ENCODE assay signal across 24 cellular contexts in genomic region chr11:59676205-59676604, GRCh38. TPM values are rescaled to one million over a fixed set of nuclear protein-coding genes. Genes with fewer than 3 reads are reported as not detected.
A peak's percentile ranks its signal among the peaks of the same experiment; 100 is the strongest.
DNase-seq lines count a peak whose midpoint lies in the region; FAIRE-seq and TF ChIP-seq lines count a peak whose summit lies in the region.
"Had no signal": no experiment of that assay in that cellular context is flagged by ENCODE, and none has a peak within 500 bp of the region (broad histone marks: within the 10 kb centered on the region; RNA-seq: fewer than 3 reads in every experiment).

No MANE protein-coding gene starts in this region.

- no peak for TF ChIP-seq EP300 in SK-N-SH (IDR thresholded peaks at IDR 0.05; ENCODE audit: borderline replicate concordance in 1 of 2, low read depth in 1 of 2, low read length in 1 of 2)

- no peaks in the 10 kb centered on the region for H3K9me2 ChIP-seq in SK-N-SH

- 77% methylated on average over 8 of the region's 8 CpGs for WGBS in liver
- WGBS in small intestine, 3 donors: 53 to 79% (median 67%) methylated on average over 8 of the region's 8 CpGs
- WGBS in SK-N-SH (ENCODE audit: low lambda C conversion rate): 44% methylated on average over 8 of the region's 8 CpGs

- no peaks in the 10 kb centered on the region for H3K27me3 ChIP-seq in liver (ENCODE audit: control insufficient read depth in 4 of 4, insufficient read depth in 4 of 4, low read length in 3 of 4)
- no peaks in the 10 kb centered on the region for H3K27me3 ChIP-seq in small intestine (ENCODE audit: control insufficient read depth in 2 of 2, insufficient read depth in 2 of 2, low read length in 2 of 2)
- H3K27me3 ChIP-seq in SK-N-SH (ENCODE audit: insufficient read depth): no peaks in the 10 kb centered on the region
- H3K27me3 ChIP-seq: BE2C had no signal

- no peak overlapping the region for H3K9ac ChIP-seq in liver (ENCODE audit: low read depth in 1 of 2, low read length in 2 of 2)
- no peak overlapping the region for H3K9ac ChIP-seq in SK-N-SH

- H3K4me1 ChIP-seq in liver (ENCODE audit: control insufficient read depth in 4 of 4, insufficient read depth in 4 of 4, low read length in 3 of 4) (peaks cover 6 to 37% (median 17%) of the 10 kb centered on the region in 4 donors), small intestine (ENCODE audit: control insufficient read depth in 2 of 2, insufficient read depth in 1 of 2, low read depth in 1 of 2, low read length in 1 of 2) (no peaks in the 10 kb centered on the region), SK-N-SH (ENCODE audit: control insufficient read depth in 1 of 2, insufficient read depth in 2 of 2, low read depth in 1 of 2, low read length in 1 of 2) (0 out of 4 replicates have a peak, but pooled peaks cover 0 to 4% of the 10 kb centered on the region in 2 experiments)
- H3K4me1 ChIP-seq: BE2C had no signal

- H3K4me3 ChIP-seq in choroid plexus epithelial cell (ENCODE audit: low read depth, low read length) (no peak overlapping the region), liver (ENCODE audit: low read depth in 1 of 3, low read length in 3 of 3) (no peak overlapping the region), small intestine (ENCODE audit: low read depth in 1 of 2, low read length in 2 of 2) (no peak overlapping the region), SK-N-SH (ENCODE audit: low read depth in 2 of 2, low read length in 1 of 2) (no peak overlapping the region)
- H3K4me3 ChIP-seq: GM12878 had no signal

- no peak overlapping the region for H3K4me2 ChIP-seq in SK-N-SH

- peak overlapping the region in 1 of 2 donors; percentile 38 for H3K27ac ChIP-seq in liver (ENCODE audit: low read depth in 1 of 2, low read length in 2 of 2)
- H3K27ac ChIP-seq in small intestine (ENCODE audit: low read depth in 1 of 2, low read length in 1 of 2): no peak overlapping the region
- H3K27ac ChIP-seq in SK-N-SH (ENCODE audit: low read depth in 2 of 2, low read length in 1 of 2): no peak overlapping the region
- H3K27ac ChIP-seq: HL-60 had no signal

- TF ChIP-seq RAD21 in liver (IDR thresholded peaks at IDR 0.05) (peak in 1 of 2 donors; percentile 6), SK-N-SH (IDR thresholded peaks at IDR 0.05; ENCODE audit: low read length) (no peak)

- H3K79me2 ChIP-seq in SK-N-SH (ENCODE audit: insufficient read depth): no peaks in the 10 kb centered on the region

- POLR2A ChIA-PET in SK-N-SH (lab: Yijun Ruan, JAX): no interaction called here

- H3K36me3 ChIP-seq in liver (ENCODE audit: control insufficient read depth in 4 of 4, insufficient read depth in 3 of 4, low read depth in 1 of 4, low read length in 3 of 4) (no peaks in the 10 kb centered on the region), small intestine (ENCODE audit: control insufficient read depth in 2 of 2, insufficient read depth in 2 of 2, low read length in 2 of 2) (no peaks in the 10 kb centered on the region), SK-N-SH (replicated peaks in 1 of 2; ENCODE audit: control insufficient read depth in 1 of 2, insufficient read depth in 2 of 2, low read length in 1 of 2) (no peaks in the 10 kb centered on the region)
- H3K36me3 ChIP-seq: BE2C had no signal

- H2AFZ ChIP-seq in SK-N-SH (ENCODE audit: low read depth): no peak overlapping the region

- no peaks in the 10 kb centered on the region for H3K9me3 ChIP-seq in liver (ENCODE audit: control insufficient read depth in 4 of 4, low read length in 3 of 4)
- H3K9me3 ChIP-seq in small intestine (ENCODE audit: control insufficient read depth, low read depth): no peaks in the 10 kb centered on the region
- H3K9me3 ChIP-seq in SK-N-SH: no peaks in the 10 kb centered on the region
- H3K9me3 ChIP-seq: BE2C had no signal

- peak; percentile 50 for DNase-seq in M059J (ENCODE audit: low read depth)
- peak; percentile 13 for DNase-seq in choroid plexus epithelial cell (ENCODE audit: low read depth)
- DNase-seq in small intestine: peak; percentile 60
- DNase-seq in T-helper 2 cell: no peak
- DNase-seq in foreskin melanocyte: no peak
- DNase-seq in SK-N-SH: no peak
- DNase-seq: BE2C; C1 segment of cervical spinal cord; CD4-positive, CD25-positive, alpha-beta regulatory T cell; CD8-positive, alpha-beta memory T cell; COR-L47; DMS 273 treated with DMSO at 0.1 percent for 48 hours; DMS53; DND-41; EL; GOT3; H7; HFFc6 had no signal

- no peak for FAIRE-seq in small intestine (lab: Jason Lieb, UNC)
- FAIRE-seq: GM12878, HTR-8/SVneo had no signal

- CTCF ChIA-PET in SK-N-SH (lab: Yijun Ruan, JAX): interaction anchor here (0.9 to 2.6 kb wide), 2 partner anchors 19 to 139 kb away, joined by 3 to 12 read pairs; no protein-coding TSS in a partner anchor

- no peaks in the 10 kb centered on the region for H3F3A ChIP-seq in SK-N-SH (replicated peaks; ENCODE audit: insufficient read depth)

- TF ChIP-seq CTCF in choroid plexus epithelial cell (conservative IDR thresholded peaks at IDR 0.05; ENCODE audit: low read depth, low read length): no peak
- TF ChIP-seq CTCF in liver (IDR thresholded peaks at IDR 0.05; ENCODE audit: low read depth, low read length, missing input control): no peak
- TF ChIP-seq CTCF in SK-N-SH (IDR thresholded peaks at IDR 0.05): no peak

- H4K20me1 ChIP-seq in SK-N-SH (ENCODE audit: insufficient read depth): no peaks in the 10 kb centered on the region

TF ChIP-seq in liver, 16 proteins besides CTCF, POLR2A, EP300 and RAD21 (continues in another document):
- TF ChIP-seq ATF3 (IDR thresholded peaks at IDR 0.05) (peak; percentile 92), HNF4G (IDR thresholded peaks at IDR 0.05) (peak; percentile 49), RXRA (IDR thresholded peaks at IDR 0.05) (peak; percentile 88), FOXA2 (IDR thresholded peaks at IDR 0.05) (no peak), EGR1 (IDR thresholded peaks at IDR 0.05; ENCODE audit: low read depth in 2 of 2) (peak; percentile 33 to 68), TAF1 (conservative IDR thresholded peaks at IDR 0.05) (no peak)

TF ChIP-seq in SK-N-SH, 30 proteins besides CTCF, POLR2A, EP300 and RAD21 (continues in another document):
- TF ChIP-seq JUND (IDR thresholded peaks at IDR 0.05) (no peak), IRF3 (IDR thresholded peaks at IDR 0.05; ENCODE audit: low read depth, low read length) (no peak), FOSL2 (IDR thresholded peaks at IDR 0.05; ENCODE audit: borderline replicate concordance, low read depth) (no peak), TCF12 (IDR thresholded peaks at IDR 0.05) (no peak), REST (IDR thresholded peaks at IDR 0.05; ENCODE audit: low read depth, low read length) (no peak), EZH2phosphoT487 (IDR thresholded peaks at IDR 0.05; ENCODE audit: borderline replicate concordance, low read depth) (no peak), NRF1 (IDR thresholded peaks at IDR 0.05; ENCODE audit: low read depth, low read length) (no peak), RXRA (IDR thresholded peaks at IDR 0.05; ENCODE audit: borderline replicate concordance, low read depth) (no peak), FOXM1 (IDR thresholded peaks at IDR 0.05; ENCODE audit: low read depth) (no peak), TAF1 (IDR thresholded peaks at IDR 0.05; ENCODE audit: borderline replicate concordance, low read depth, low read length) (no peak), GABPA (IDR thresholded peaks at IDR 0.05; ENCODE audit: low read depth) (no peak), SIN3A (IDR thresholded peaks at IDR 0.05; ENCODE audit: borderline replicate concordance, low read depth, low read length) (no peak), RCOR1 (IDR thresholded peaks at IDR 0.05; ENCODE audit: low read length) (no peak)

RNA-seq across cellular contexts. Expression of gene PATL1, which starts 7.4 kb away (rescaled TPM):
- 38.4 and 45.5 TPM in 2 replicates for total RNA-seq in M059J (2014; rRNA removed; shearing (Covaris generic))
- 10 to 100 TPM in 1 of 2 donors, 1 to 10 TPM in 1; 4.9 to 14.4 TPM for total RNA-seq in liver
- polyA plus RNA-seq in liver (10 to 100 TPM; 10.4 to 14.7 TPM), small intestine (10 to 100 TPM; 14.5 to 22.3 (median 15.7) TPM), SK-N-SH (2012; rRNA removed) (20.5 and 22.0 TPM in 2 replicates)
- polyA plus RNA-seq in SK-N-SH (2012; cell fraction: cytosol; rRNA removed): 24.9 and 25.5 TPM in 2 replicates
- 11.6 and 21.6 TPM in 2 replicates for polyA plus RNA-seq in SK-N-SH (2012; cell fraction: nucleus; rRNA removed)

RNA-seq across cellular contexts. Expression of gene OR10V1, which starts 37.4 kb away (rescaled TPM):
- not detected in 2 replicates for total RNA-seq in M059J (2014; rRNA removed; shearing (Covaris generic))
- not detected for total RNA-seq in liver
- polyA plus RNA-seq in liver (not detected), small intestine (not detected), SK-N-SH (2012; rRNA removed) (not detected in 2 replicates)
- not detected in 2 replicates for polyA plus RNA-seq in SK-N-SH (2012; cell fraction: cytosol; rRNA removed)
- not detected in 2 replicates for polyA plus RNA-seq in SK-N-SH (2012; cell fraction: nucleus; rRNA removed)
- total RNA-seq: A172; CD4-positive, CD25-positive, alpha-beta regulatory T cell; CD8-positive, alpha-beta memory T cell; G401; GM12878; H7; HFFc6 had no signal
- polyA plus RNA-seq: CD4-positive, CD25-positive, alpha-beta regulatory T cell; CD8-positive, alpha-beta memory T cell; GM12878 had no signal

Comparison
In these comparisons a context has a peak if more than half of its experiments do, and no peak if none do; other contexts are left out.
1. DNase-seq: peak in M059J (single experiment), choroid plexus epithelial cell (single experiment) and small intestine (single experiment); none in T-helper 2 cell (0 of 5), foreskin melanocyte (single experiment) and SK-N-SH (single experiment).